ENCODE assay signal across 8 cellular contexts in genomic region chr15:44535509-44536297, GRCh38. TPM values are rescaled to one million over a fixed set of nuclear protein-coding genes. Genes with fewer than 3 reads are reported as not detected.
DNase-seq lines count a peak whose midpoint lies in the region; ATAC-seq, FAIRE-seq and TF ChIP-seq lines count a peak whose summit lies in the region.

No MANE protein-coding gene starts in this region.

- H3K9me3 ChIP-seq in endothelial cell of umbilical vein (replicated peaks; ENCODE audit: control insufficient read depth, insufficient read depth, low read length) (no peaks in the 10 kb centered on the region), vagina (no peaks in the 10 kb centered on the region)

- H3K4me2 ChIP-seq in endothelial cell of umbilical vein (ENCODE audit: insufficient read depth, low read length), result peak overlapping the region; percentile 96

- intact Hi-C loops in CD14-positive monocyte (cut with micrococcal nuclease) (loop anchor here (5.0 to 10.0 kb wide), 4 partner anchors 108 to 251 kb away; partner anchors contain the start of genes CTDSPL2 (in 1 of the 2), GOLM2 (in 1 of the 2) and SPG11 (in 1 of the 2)), endothelial cell of umbilical vein (cut with micrococcal nuclease) (loop anchor here (1.0 kb wide), 1 partner anchor 108 kb away; the partner anchor contains the start of gene CTDSPL2), natural killer cell (cut with micrococcal nuclease) (loop anchor here (2.0 to 5.0 kb wide), 3 partner anchors 108 to 247 kb away; partner anchors contain the start of genes CTDSPL2 and GOLM2), vagina (cut with DNase I) (no loop called here)

- peak overlapping the region; percentile 71 for H2AFZ ChIP-seq in endothelial cell of umbilical vein (ENCODE audit: low read depth, low read length)

- H3K27me3 Mint-ChIP-seq in CD14-positive monocyte (ENCODE audit: low read depth in 3 of 3) (no peaks in the 10 kb centered on the region), natural killer cell (ENCODE audit: low read depth in 2 of 2) (no peaks in the 10 kb centered on the region)

- peaks cover 0 to 3% of the 10 kb centered on the region in 2 experiments for H3K36me3 ChIP-seq in endothelial cell of umbilical vein (ENCODE audit: control insufficient read depth in 2 of 2, extremely low read depth in 1 of 2, insufficient read depth in 2 of 2, low read length in 2 of 2)
- H3K36me3 ChIP-seq in vagina, result no peaks in the 10 kb centered on the region

- H3K36me3 Mint-ChIP-seq in CD14-positive monocyte (peaks cover 12 to 23% of the 10 kb centered on the region in 2 donors), natural killer cell (no peaks in the 10 kb centered on the region)

- BruUV-seq in endothelial cell of umbilical vein (replicated peaks; lab: Mats Ljungman, UMichigan), result no TSS peak

- POLR2A ChIA-PET in endothelial cell of umbilical vein (lab: Charles Lee), result no interaction called here

- no peak for FAIRE-seq in endothelial cell of umbilical vein (lab: Jason Lieb, UNC)

- TF ChIP-seq CTCF in CD14-positive monocyte (IDR thresholded peaks at IDR 0.05), result no peak
- no peak for TF ChIP-seq CTCF in endothelial cell of umbilical vein (IDR thresholded peaks at IDR 0.05; ENCODE audit: extremely low read depth in 1 of 2, insufficient read depth in 1 of 2, low read depth in 1 of 2, low read length in 2 of 2)
- TF ChIP-seq CTCF in natural killer cell (IDR thresholded peaks at IDR 0.05), result no peak
- TF ChIP-seq CTCF in vagina (IDR thresholded peaks at IDR 0.05), result no peak

- CTCF ChIA-PET in endothelial cell of umbilical vein (lab: Charles Lee), result interaction anchor here (0.7 kb wide), 1 partner anchor 10 kb away, joined by 3 read pairs; no protein-coding TSS in a partner anchor

- peaks cover 42% of the 10 kb centered on the region for H3K79me2 ChIP-seq in endothelial cell of umbilical vein (ENCODE audit: control insufficient read depth, insufficient read depth, low read length)

- TF ChIP-seq POLR2A in endothelial cell of umbilical vein (IDR thresholded peaks at IDR 0.05; ENCODE audit: low read depth, low read length) (no peak), vagina (IDR thresholded peaks at IDR 0.05) (no peak)

- H3K9me3 Mint-ChIP-seq in CD14-positive monocyte, result peaks cover 0 to 3% (median 0%) of the 10 kb centered on the region in 7 donors
- no peaks in the 10 kb centered on the region for H3K9me3 Mint-ChIP-seq in natural killer cell

- H3K4me1 ChIP-seq in endothelial cell of umbilical vein (ENCODE audit: control insufficient read depth, extremely low read depth, insufficient read depth, low read length), result peaks cover 21% of the 10 kb centered on the region
- H3K4me1 ChIP-seq in vagina, result peaks cover 38% of the 10 kb centered on the region

- H3K27ac Mint-ChIP-seq in CD14-positive monocyte (peak overlapping the region; percentile 92 to 98 (median 96)), natural killer cell (peak overlapping the region; percentile 94 to 97)

- no peaks in the 10 kb centered on the region for H3K9me1 ChIP-seq in endothelial cell of umbilical vein (replicated peaks; ENCODE audit: control insufficient read depth, extremely low read depth, insufficient read depth, low read length)

- dilution Hi-C loops in endothelial cell of umbilical vein (cut with MboI; ENCODE audit: extremely low pct_ligation_motif_present, low sequenced_read_pairs), result no loop called here

- H3K4me3 Mint-ChIP-seq in CD14-positive monocyte (peak overlapping the region; percentile 85 to 93), natural killer cell (peak overlapping the region; percentile 90)

- H3K27ac ChIP-seq in endothelial cell of umbilical vein (ENCODE audit: insufficient read depth, low read depth, low read length) (peak overlapping the region; percentile 77), vagina (peak overlapping the region; percentile 97)

- peak overlapping the region; percentile 68 to 92 (median 92) for H3K4me3 ChIP-seq in endothelial cell of umbilical vein (replicated peaks in 1 of 3; ENCODE audit: insufficient read depth in 1 of 3, low read depth in 1 of 3, low read length in 3 of 3)
- H3K4me3 ChIP-seq in vagina, result peak overlapping the region; percentile 64 to 91

- peak overlapping the region; percentile 87 for H3K9ac ChIP-seq in endothelial cell of umbilical vein (replicated peaks; ENCODE audit: extremely low read depth, insufficient read depth, low read length)

- H3K27me3 ChIP-seq in endothelial cell of umbilical vein (ENCODE audit: control insufficient read depth in 2 of 2, insufficient read depth in 2 of 2, low read length in 2 of 2), result no peaks in the 10 kb centered on the region
- H3K27me3 ChIP-seq in vagina, result no peaks in the 10 kb centered on the region

- ATAC-seq in HG02610 (IDR thresholded peaks at IDR 0.05; ENCODE audit: unreplicated experiment) (peak; percentile 9), natural killer cell (no peak), HG03039 (IDR thresholded peaks at IDR 0.05; ENCODE audit: unreplicated experiment) (no peak), GM19351 (IDR thresholded peaks at IDR 0.05; ENCODE audit: unreplicated experiment) (no peak)

- DNase-seq in CD14-positive monocyte (ENCODE audit: low spot score) (no peak), endothelial cell of umbilical vein (ENCODE audit: low read depth, low spot score) (no peak), natural killer cell (no peak), vagina (ENCODE audit: extremely low spot score in 2 of 2) (no peak)
- DNase-seq in activated CD4-positive, alpha-beta T cell treated with anti-CD3 and anti-CD28 coated beads, Interleukin-2, amount 50 U/mL, for 1 hour, result peak; percentile 14

- peaks cover 4% of the 10 kb centered on the region for H4K20me1 ChIP-seq in endothelial cell of umbilical vein (replicated peaks; ENCODE audit: control insufficient read depth, extremely low read depth, insufficient read depth, low read length)

- H3K4me1 Mint-ChIP-seq in CD14-positive monocyte (peaks cover 24% of the 10 kb centered on the region), natural killer cell (peaks cover 30 to 34% of the 10 kb centered on the region in 2 donors)

TF ChIP-seq in endothelial cell of umbilical vein, 7 proteins besides CTCF, POLR2A, EP300 and RAD21:
- TF ChIP-seq MAX (IDR thresholded peaks at IDR 0.05; ENCODE audit: insufficient read depth, insufficient read length), result no peak
TF ChIP-seq in endothelial cell of umbilical vein: peak in this region for 0.

RNA-seq across cellular contexts. Expression of gene EIF3J, which starts 1.2 kb away (rescaled TPM):
- polyA plus RNA-seq in CD14-positive monocyte, result 10 to 100 TPM in 1 of 2 donors, 1 to 10 TPM in 1; 9.7 to 13.5 TPM
- total RNA-seq in endothelial cell of umbilical vein, result 132 and 150 TPM in 2 replicates
- polyA plus RNA-seq in endothelial cell of umbilical vein, result 28.3 and 35.4 TPM in 2 replicates
- polyA plus RNA-seq in endothelial cell of umbilical vein (2011; cell fraction: cytosol; rRNA removed), result 68.1 and 71.9 TPM in 2 replicates
- 46.4 and 64.5 TPM in 2 replicates for polyA plus RNA-seq in endothelial cell of umbilical vein (2011; cell fraction: nucleus; rRNA removed)
- polyA plus RNA-seq in endothelial cell of umbilical vein (2012), result 87.7 and 139 TPM in 2 replicates
- 52.2 and 63.8 TPM in 2 replicates for polyA minus RNA-seq in endothelial cell of umbilical vein
- 66.8 TPM for polyA minus RNA-seq in endothelial cell of umbilical vein (2011; cell fraction: cytosol; rRNA and poly(A)+ RNA removed)
- 28.2 and 47.8 TPM in 2 replicates for polyA minus RNA-seq in endothelial cell of umbilical vein (2011; cell fraction: nucleus; rRNA and poly(A)+ RNA removed)
- total RNA-seq in natural killer cell, result 10 to 100 TPM; 53.1 to 75.7 (median 72.4) TPM
- 47.9 TPM for total RNA-seq in vagina
